Comparison of ENCODE assay signal across 9 cellular contexts in genomic region chr11:20131744-20132666, GRCh38. TPM values are rescaled to one million over a fixed set of nuclear protein-coding genes. Genes with fewer than 3 reads are reported as not detected.
A peak's percentile ranks its signal among the peaks of the same experiment; 100 is the strongest.
DNase-seq lines count a peak whose midpoint lies in the region; ATAC-seq and TF ChIP-seq lines count a peak whose summit lies in the region.
"Had no signal": no experiment of that assay in that cellular context is flagged by ENCODE, and none has a peak within 500 bp of the region (broad histone marks: within the 10 kb centered on the region; RNA-seq: fewer than 3 reads in every experiment).

No MANE protein-coding gene starts in this region.

- no peaks in the 10 kb centered on the region for H3K9me2 ChIP-seq in GM23248 (ENCODE audit: insufficient read depth)

- peak in 9 of 10 experiments; percentile 9 to 51 (median 23) for DNase-seq in CD4-positive, alpha-beta T cell
- DNase-seq in GM23248 (peak; percentile 76), Panc1 (ENCODE audit: low read depth, low spot score) (no peak), left ventricle myocardium inferior (peak; percentile 59), posterior vena cava (ENCODE audit: low spot score) (peak; percentile 86), NCI-H146 treated with DMSO at 0.1 percent for 48 hours (lab: John Stamatoyannopoulos, UW; ENCODE audit: unreplicated experiment) (no peak), GF-D8 (lab: John Stamatoyannopoulos, UW) (no peak)
- DNase-seq in activated naive CD8-positive, alpha-beta T cell treated with anti-CD3 and anti-CD28 coated beads, Interleukin-2, amount 50 U/mL, for 24 hours = peak; percentile 51

- H3K4me3 ChIP-seq in GM23248 = peak overlapping the region; percentile 78
- H3K4me3 ChIP-seq in Panc1 (ENCODE audit: low read depth in 2 of 2, low read length in 2 of 2) = peak overlapping the region; percentile 49 to 75
- H3K4me3 ChIP-seq in left ventricle myocardium inferior = peak overlapping the region; percentile 65

- H3K9ac ChIP-seq in GM23248 = peak overlapping the region; percentile 72

- peaks cover 52% of the 10 kb centered on the region for H3K27me3 Mint-ChIP-seq in CD4-positive, alpha-beta T cell
- H3K27me3 Mint-ChIP-seq in activated naive CD8-positive, alpha-beta T cell treated with anti-CD3 and anti-CD28 coated beads, Interleukin-2, amount 50 U/mL, for 24 hours = peaks cover 29% of the 10 kb centered on the region

- BruUV-seq in Panc1 (replicated peaks; lab: Mats Ljungman, UMichigan) = no TSS peak

- in situ Hi-C loops in GM23248 (cut with MboI) = no loop called here
- in situ Hi-C loops in Panc1 (cut with HindIII; ENCODE audit: low pct_unique_long_range_greater_than_20kb, low sequenced_read_pairs) = no loop called here

- peak; percentile 82 for TF ChIP-seq CTCF in CD4-positive, alpha-beta T cell (IDR thresholded peaks at IDR 0.05)
- TF ChIP-seq CTCF in Panc1 (IDR thresholded peaks at IDR 0.05) (peak; percentile 93), left ventricle myocardium inferior (IDR thresholded peaks at IDR 0.05; ENCODE audit: borderline replicate concordance) (peak; percentile 90)

- H3K27ac ChIP-seq in CD4-positive, alpha-beta T cell (ENCODE audit: low read depth, low read length) = no peak overlapping the region
- H3K27ac ChIP-seq in GM23248 (no peak overlapping the region), Panc1 (ENCODE audit: low read length) (peak overlapping the region; percentile 48; the same call in 1 of the 2 replicates), left ventricle myocardium inferior (replicated peaks) (no peak overlapping the region)

- 0 out of 2 replicates have a peak, but pooled peaks cover 5% of the 10 kb centered on the region for H3K4me1 ChIP-seq in GM23248 (ENCODE audit: insufficient read depth)
- no peaks in the 10 kb centered on the region for H3K4me1 ChIP-seq in Panc1 (ENCODE audit: control insufficient read depth, insufficient read depth, low read length)
- peaks cover 12% of the 10 kb centered on the region for H3K4me1 ChIP-seq in left ventricle myocardium inferior

- H3K9me3 ChIP-seq in CD4-positive, alpha-beta T cell (ENCODE audit: control insufficient read depth, low read length) = no peaks in the 10 kb centered on the region
- H3K9me3 ChIP-seq in GM23248 (ENCODE audit: low read depth) (no peaks in the 10 kb centered on the region), Panc1 (ENCODE audit: control insufficient read depth, insufficient read depth, low read depth, low read length) (no peaks in the 10 kb centered on the region), left ventricle myocardium inferior (replicated peaks) (no peaks in the 10 kb centered on the region)

- peaks cover 12% of the 10 kb centered on the region for H3F3A ChIP-seq in GM23248 (ENCODE audit: insufficient read depth)

- WGBS in GM23248 (ENCODE audit: low coverage in 1 of 2, low lambda C conversion rate in 2 of 2, missing lambda C conversion rate in 2 of 2), 2 experiments = 16 to 18% methylated on average over 54 of the region's 54 CpGs

- H3K4me3 Mint-ChIP-seq in CD4-positive, alpha-beta T cell = peak overlapping the region; percentile 70
- peak overlapping the region; percentile 60 for H3K4me3 Mint-ChIP-seq in activated naive CD8-positive, alpha-beta T cell treated with anti-CD3 and anti-CD28 coated beads, Interleukin-2, amount 50 U/mL, for 24 hours

- H3K79me2 ChIP-seq in GM23248 (ENCODE audit: insufficient read depth) = no peaks in the 10 kb centered on the region

- peaks cover 5% of the 10 kb centered on the region for H3K4me1 Mint-ChIP-seq in CD4-positive, alpha-beta T cell (ENCODE audit: low read depth)
- peaks cover 5% of the 10 kb centered on the region for H3K4me1 Mint-ChIP-seq in activated naive CD8-positive, alpha-beta T cell treated with anti-CD3 and anti-CD28 coated beads, Interleukin-2, amount 50 U/mL, for 24 hours

- H2AFZ ChIP-seq in GM23248 = peak overlapping the region; percentile 96

- peak overlapping the region; percentile 94 for H3K4me2 ChIP-seq in GM23248 (ENCODE audit: unreplicated experiment)

- H3K27me3 ChIP-seq in CD4-positive, alpha-beta T cell (ENCODE audit: control insufficient read depth, insufficient read depth, low read length) = peaks cover 6% of the 10 kb centered on the region
- H3K27me3 ChIP-seq in GM23248 (replicated peaks; ENCODE audit: insufficient read depth) (no peaks in the 10 kb centered on the region), Panc1 (ENCODE audit: control insufficient read depth, insufficient read depth, low read length) (no peaks in the 10 kb centered on the region), left ventricle myocardium inferior (ENCODE audit: low read depth) (peaks cover 18% of the 10 kb centered on the region)

- intact Hi-C loops in CD4-positive, alpha-beta T cell (cut with DNase I, micrococcal nuclease) = no loop called here
- intact Hi-C loops in Panc1 (cut with micrococcal nuclease; ENCODE audit: unreplicated experiment) (loop anchor here (2.0 to 10.0 kb wide), 2 partner anchors 181 to 577 kb away; no protein-coding TSS in a partner anchor), left ventricle myocardium inferior (cut with micrococcal nuclease) (no loop called here), posterior vena cava (cut with DNase I) (loop anchor here in 1 of 2 donors (5.0 kb wide), 1 partner anchor 185 kb away; no protein-coding TSS in a partner anchor)

- H3K36me3 Mint-ChIP-seq in CD4-positive, alpha-beta T cell (ENCODE audit: low read depth) = no peaks in the 10 kb centered on the region
- no peaks in the 10 kb centered on the region for H3K36me3 Mint-ChIP-seq in activated naive CD8-positive, alpha-beta T cell treated with anti-CD3 and anti-CD28 coated beads, Interleukin-2, amount 50 U/mL, for 24 hours (ENCODE audit: low read depth)

- no peaks in the 10 kb centered on the region for H3K9me3 Mint-ChIP-seq in CD4-positive, alpha-beta T cell
- H3K9me3 Mint-ChIP-seq in activated naive CD8-positive, alpha-beta T cell treated with anti-CD3 and anti-CD28 coated beads, Interleukin-2, amount 50 U/mL, for 24 hours = no peaks in the 10 kb centered on the region

- H3K27ac Mint-ChIP-seq in CD4-positive, alpha-beta T cell = no peak overlapping the region
- no peak overlapping the region for H3K27ac Mint-ChIP-seq in activated naive CD8-positive, alpha-beta T cell treated with anti-CD3 and anti-CD28 coated beads, Interleukin-2, amount 50 U/mL, for 24 hours

- CTCF ChIA-PET in CD4-positive, alpha-beta T cell (lab: Charles Lee) = interaction anchor here (1.0 to 3.0 kb wide), 5 partner anchors 18 to 222 kb away, joined by 3 to 18 read pairs (median 4); no protein-coding TSS in a partner anchor
- CTCF ChIA-PET in Panc1 (lab: Charles Lee) = interaction anchor here (0.6 to 1.6 kb wide), 4 partner anchors 195 to 222 kb away, joined by 3 to 13 read pairs (median 5); no protein-coding TSS in a partner anchor

- peak; percentile 39 for ATAC-seq in CD4-positive, alpha-beta T cell (ENCODE audit: poor library complexity)
- peak; percentile 80 for ATAC-seq in Panc1
- ATAC-seq in activated naive CD8-positive, alpha-beta T cell treated with anti-CD3 and anti-CD28 coated beads, Interleukin-2, amount 50 U/mL, for 24 hours = peak; percentile 57

- H3K36me3 ChIP-seq in GM23248 (ENCODE audit: low read depth) = no peaks in the 10 kb centered on the region
- H3K36me3 ChIP-seq in Panc1 (ENCODE audit: control insufficient read depth, insufficient read depth, low read length) = no peaks in the 10 kb centered on the region
- no peaks in the 10 kb centered on the region for H3K36me3 ChIP-seq in left ventricle myocardium inferior

- POLR2A ChIA-PET in CD4-positive, alpha-beta T cell (lab: Charles Lee) = interaction anchor here (0.9 to 1.5 kb wide), 2 partner anchors 25 to 229 kb away, joined by 3 to 4 read pairs; no protein-coding TSS in a partner anchor
- POLR2A ChIA-PET in Panc1 (lab: Charles Lee) = no interaction called here

- no peaks in the 10 kb centered on the region for H4K20me1 ChIP-seq in GM23248 (ENCODE audit: insufficient read depth)

RNA-seq across cellular contexts. Expression of gene DBX1, which starts 28.3 kb away (rescaled TPM):
- under 1 TPM; 0.17 to 0.19 TPM for total RNA-seq in CD4-positive, alpha-beta T cell
- total RNA-seq in GM23248 (2014; rRNA removed; shearing (Covaris generic)) = not detected in 2 replicates
- not detected in 2 replicates for polyA plus RNA-seq in GM23248 (2016; fragmentation: Nextera tagmentation; extraction: Ambion mirVana)
- total RNA-seq in Panc1 (2021; ENCODE audit: unreplicated experiment) (not detected), left ventricle myocardium inferior (not detected), posterior vena cava (not detected)
- polyA plus RNA-seq in Panc1 (2012; ENCODE audit: insufficient read length) = not detected
- total RNA-seq: SK-MEL-5 had no signal

Comparison
In these comparisons a context has a peak if more than half of its experiments do, and no peak if none do; other contexts are left out.
1. DNase-seq: peak in CD4-positive, alpha-beta T cell (9 of 10), GM23248 (single experiment), activated naive CD8-positive, alpha-beta T cell treated with anti-CD3 and anti-CD28 coated beads, Interleukin-2, amount 50 U/mL, for 24 hours (single experiment), left ventricle myocardium inferior (single experiment) and posterior vena cava (single experiment); none in Panc1 (single experiment), NCI-H146 treated with DMSO at 0.1 percent for 48 hours (single experiment) and GF-D8 (single experiment).
2. Peak in every context shown above with its lines, with median percentiles within 50 percentile points of each other: ATAC-seq, CTCF ChIP-seq and H3K4me3 ChIP-seq.